Comparison of ENCODE assay signal across 18 cellular contexts in the genomic region with DNA sequence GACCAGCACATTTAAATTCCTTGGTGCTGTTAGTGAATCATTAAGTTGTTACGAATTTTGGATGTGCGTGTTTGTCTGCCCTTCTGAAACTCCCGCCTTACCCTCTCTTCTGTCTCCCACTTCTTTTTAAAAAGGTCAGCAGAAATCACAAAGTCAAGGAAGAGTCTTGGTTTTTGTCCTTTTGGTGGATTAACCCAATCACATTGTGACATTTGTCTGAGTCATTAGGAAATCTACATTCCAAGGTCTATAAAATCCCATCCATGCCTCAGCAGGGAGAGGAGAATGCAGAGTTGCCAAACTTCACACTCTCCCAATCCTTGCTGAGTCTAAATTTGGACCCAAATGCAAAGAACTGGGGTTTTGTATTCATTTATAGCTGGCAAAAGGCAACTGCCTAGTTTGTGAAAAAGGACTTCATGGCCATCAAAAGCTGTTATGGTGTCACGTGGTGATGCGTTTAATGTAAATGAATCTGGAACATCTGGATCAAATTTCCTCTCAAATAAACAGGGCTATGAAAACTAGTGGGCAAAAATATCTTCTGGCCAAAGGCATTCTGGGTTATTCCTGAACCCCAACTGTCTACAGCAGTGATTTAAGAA.
A peak's percentile ranks its signal among the peaks of the same experiment; 100 is the strongest.
DNase-seq lines count a peak whose midpoint lies in the region; TF ChIP-seq lines count a peak whose summit lies in the region.
"Had no signal": no experiment of that assay in that cellular context is flagged by ENCODE, and none has a peak within 500 bp of the region (broad histone marks: within the 10 kb centered on the region; RNA-seq: fewer than 3 reads in every experiment).

No MANE protein-coding gene starts in this region.

- POLR2A ChIA-PET in Caco-2 (lab: Charles Lee) = no interaction called here

- H2AFZ ChIP-seq in parathyroid adenoma = peak overlapping the region; percentile 72

- peaks cover 3% of the 10 kb centered on the region for H3K27me3 Mint-ChIP-seq in Caco-2 (ENCODE audit: insufficient read depth, unreplicated experiment)

- H3K9me3 ChIP-seq in parathyroid adenoma (ENCODE audit: control insufficient read depth, low read length) (no peaks in the 10 kb centered on the region), Caco-2 (no peaks in the 10 kb centered on the region)
- H3K9me3 ChIP-seq: gastroesophageal sphincter had no signal

- no peaks in the 10 kb centered on the region for H3K9me3 Mint-ChIP-seq in Caco-2 (ENCODE audit: unreplicated experiment)
- H3K9me3 Mint-ChIP-seq: brain; stimulated activated effector memory CD8-positive, alpha-beta T cell treated with anti-CD3 and anti-CD28 coated beads, Interleukin-12 subunit alpha, Interleukin-12 subunit beta, amount 100 ng/mL, for 72 hours; T-helper 1 cell treated with Interleukin-12 subunit alpha and Interleukin-12 subunit beta and Interleukin-4 antibody, amounts not matched to agents 30 μg/mL and 1 μg/mL, for 36 hours had no signal

- peaks cover 35% of the 10 kb centered on the region for H3K4me1 ChIP-seq in parathyroid adenoma
- H3K4me1 ChIP-seq in Caco-2 = no peaks in the 10 kb centered on the region
- H3K4me1 ChIP-seq: gastroesophageal sphincter had no signal

- intact Hi-C loops in Caco-2 (cut with micrococcal nuclease; ENCODE audit: unreplicated experiment) = no loop called here

- H3K36me3 ChIP-seq in parathyroid adenoma (ENCODE audit: control insufficient read depth, insufficient read depth, low read length) = no peaks in the 10 kb centered on the region
- H3K36me3 ChIP-seq in Caco-2 (ENCODE audit: control insufficient read depth, insufficient read depth, low read length) = no peaks in the 10 kb centered on the region
- H3K36me3 ChIP-seq: gastroesophageal sphincter had no signal

- peak; percentile 97 for DNase-seq in EH (ENCODE audit: low read depth)
- peak; percentile 21 for DNase-seq in NCI-H69 (lab: John Stamatoyannopoulos, UW)
- peak; percentile 27 for DNase-seq in epithelial cell of esophagus (ENCODE audit: low read depth)
- no peak for DNase-seq in NCI-H1930 (lab: John Stamatoyannopoulos, UW)
- no peak for DNase-seq in middle frontal gyrus (ENCODE audit: extremely low spot score, low spot score)
- DNase-seq in DMS53 treated with DMSO at 0.1 percent for 48 hours (lab: John Stamatoyannopoulos, UW; ENCODE audit: unreplicated experiment) = no peak
- DNase-seq in Caco-2 = no peak
- DNase-seq: effector CD8-positive, alpha-beta T cell; NCI-H1694; RPMI8226 had no signal

- no peaks in the 10 kb centered on the region for H3K79me2 ChIP-seq in parathyroid adenoma

- H3K9ac ChIP-seq in parathyroid adenoma = no peak overlapping the region
- H3K9ac ChIP-seq: KMS-11 had no signal

- no peak overlapping the region for H3K27ac Mint-ChIP-seq in Caco-2 (ENCODE audit: unreplicated experiment)
- H3K27ac Mint-ChIP-seq: CD14-positive monocyte; stimulated activated effector memory CD8-positive, alpha-beta T cell treated with anti-CD3 and anti-CD28 coated beads, Interleukin-12 subunit alpha, Interleukin-12 subunit beta, amount 100 ng/mL, for 72 hours; T-helper 1 cell treated with Interleukin-12 subunit alpha and Interleukin-12 subunit beta and Interleukin-4 antibody, amounts not matched to agents 30 μg/mL and 1 μg/mL, for 36 hours had no signal

- H3K4me3 ChIP-seq in epithelial cell of esophagus (ENCODE audit: low read length) (no peak overlapping the region), parathyroid adenoma (ENCODE audit: low read depth, low read length) (no peak overlapping the region), Caco-2 (ENCODE audit: low read depth, low read length) (no peak overlapping the region)
- H3K4me3 ChIP-seq: gastroesophageal sphincter, skin epidermis had no signal

- H3K4me3 Mint-ChIP-seq in Caco-2 (ENCODE audit: unreplicated experiment) = no peak overlapping the region
- H3K4me3 Mint-ChIP-seq: brain; stimulated activated effector memory CD8-positive, alpha-beta T cell treated with anti-CD3 and anti-CD28 coated beads, Interleukin-12 subunit alpha, Interleukin-12 subunit beta, amount 100 ng/mL, for 72 hours; T-helper 1 cell treated with Interleukin-12 subunit alpha and Interleukin-12 subunit beta and Interleukin-4 antibody, amounts not matched to agents 30 μg/mL and 1 μg/mL, for 36 hours had no signal

- TF ChIP-seq CTCF in epithelial cell of esophagus (IDR thresholded peaks at IDR 0.05; ENCODE audit: insufficient read depth, low read depth, low read length, missing control alignments) (no peak), parathyroid adenoma (IDR thresholded peaks at IDR 0.05) (no peak), Caco-2 (IDR thresholded peaks at IDR 0.05; ENCODE audit: insufficient read depth in 1 of 2, low read depth in 1 of 2, low read length in 1 of 2, severe bottlenecking in 1 of 2, unreplicated experiment in 1 of 2) (no peak)

- no peak overlapping the region for H3K4me2 ChIP-seq in parathyroid adenoma (ENCODE audit: low read length)
- H3K4me2 ChIP-seq: KMS-11 had no signal

- no TSS peak for BruUV-seq in Caco-2 (replicated peaks; lab: Mats Ljungman, UMichigan)

- CTCF ChIA-PET in Caco-2 (lab: Charles Lee) = no interaction called here

- H3K27ac ChIP-seq in parathyroid adenoma = peak overlapping the region; percentile 57
- H3K27ac ChIP-seq: gastroesophageal sphincter, KMS-11 had no signal

- no peaks in the 10 kb centered on the region for H3K36me3 Mint-ChIP-seq in Caco-2 (ENCODE audit: insufficient read depth, unreplicated experiment)
- H3K36me3 Mint-ChIP-seq: brain; CD14-positive monocyte; stimulated activated effector memory CD8-positive, alpha-beta T cell treated with anti-CD3 and anti-CD28 coated beads, Interleukin-12 subunit alpha, Interleukin-12 subunit beta, amount 100 ng/mL, for 72 hours had no signal

- H3K4me1 Mint-ChIP-seq in Caco-2 (ENCODE audit: low read depth, unreplicated experiment) = no peaks in the 10 kb centered on the region
- H3K4me1 Mint-ChIP-seq: stimulated activated effector memory CD8-positive, alpha-beta T cell treated with anti-CD3 and anti-CD28 coated beads, Interleukin-12 subunit alpha, Interleukin-12 subunit beta, amount 100 ng/mL, for 72 hours had no signal

- no peaks in the 10 kb centered on the region for H3K27me3 ChIP-seq in parathyroid adenoma (ENCODE audit: control insufficient read depth, insufficient read depth, low read length)
- no peaks in the 10 kb centered on the region for H3K27me3 ChIP-seq in Caco-2 (replicated peaks; ENCODE audit: control insufficient read depth, insufficient read depth, low read length)
- H3K27me3 ChIP-seq: gastroesophageal sphincter had no signal

Comparison
In these comparisons a context has a peak if more than half of its experiments do, and no peak if none do; other contexts are left out.
1. DNase-seq: peak in EH (single experiment), NCI-H69 (single experiment) and epithelial cell of esophagus (single experiment); none in NCI-H1930 (0 of 2), middle frontal gyrus (single experiment), DMS53 treated with DMSO at 0.1 percent for 48 hours (single experiment) and Caco-2 (0 of 2).